Comparison of ENCODE assay signal across 8 cellular contexts in genomic region chr12:22625671-22626251, GRCh38. TPM values are rescaled to one million over a fixed set of nuclear protein-coding genes. Genes with fewer than 3 reads are reported as not detected.
DNase-seq lines count a peak whose midpoint lies in the region; ATAC-seq and TF ChIP-seq lines count a peak whose summit lies in the region.

No MANE protein-coding gene starts in this region.

- H3K27ac ChIP-seq in HCT116 (ENCODE audit: low read depth, low read length) (peak overlapping the region; percentile 88), dorsolateral prefrontal cortex (peak overlapping the region; percentile 88 to 100 (median 99)), right lobe of liver (peak overlapping the region; percentile 99 to 100 (median 99))

- H3K4me3 ChIP-seq in HCT116 (replicated peaks in 1 of 2; ENCODE audit: low read depth in 1 of 2, low read length in 2 of 2), result peak overlapping the region; percentile 70 to 86
- H3K4me3 ChIP-seq in dorsolateral prefrontal cortex, result peak overlapping the region; percentile 66 to 99 (median 91)
- H3K4me3 ChIP-seq in right lobe of liver, result peak overlapping the region; percentile 76 to 85 (median 81)

- 0 out of 2 replicates have a peak, but pooled peaks cover 5% of the 10 kb centered on the region for H4K20me1 ChIP-seq in HCT116 (ENCODE audit: insufficient read depth)

- RAD21 ChIA-PET in HCT116 (lab: Charles Lee; ENCODE audit: low non-redundant PET in 1 of 2, low total read pairs in 2 of 2, uncharacterized antibody in 2 of 2, unreplicated experiment in 2 of 2), result no interaction called here

- intact Hi-C loops in HCT116 (cut with micrococcal nuclease), result loop anchor here (1.0 kb wide), 1 partner anchor 81 kb away; the partner anchor contains the start of gene C2CD5
- intact Hi-C loops in dorsolateral prefrontal cortex (cut with DNase I), result loop anchor here (1.0 to 5.0 kb wide), 2 partner anchors 81 to 968 kb away; partner anchors contain the start of genes C2CD5 (in 2 of the 2) and LDHB (in 1 of the 2)
- intact Hi-C loops in right lobe of liver (cut with DNase I), result no loop called here

- no peaks in the 10 kb centered on the region for H3K36me3 ChIP-seq in HCT116 (ENCODE audit: control insufficient read depth in 1 of 2, insufficient read depth in 2 of 2, low read length in 2 of 2)
- H3K36me3 ChIP-seq in right lobe of liver, result no peaks in the 10 kb centered on the region

- TF ChIP-seq POLR2A in HCT116 (IDR thresholded peaks at IDR 0.05; ENCODE audit: borderline replicate concordance, extremely low read depth, insufficient read depth, insufficient read length) (no peak), right lobe of liver (IDR thresholded peaks at IDR 0.05) (no peak)

- H3K9me3 ChIP-seq in HCT116 (ENCODE audit: control insufficient read depth in 1 of 2, insufficient read depth in 1 of 2, low read depth in 1 of 2, low read length in 2 of 2) (no peaks in the 10 kb centered on the region), right lobe of liver (no peaks in the 10 kb centered on the region)

- peaks cover 59% of the 10 kb centered on the region for H3K79me2 ChIP-seq in HCT116 (ENCODE audit: insufficient read depth, low read length)

- DNase-seq in NCI-H2029 treated with DMSO at 0.1 percent for 48 hours (lab: John Stamatoyannopoulos, UW) (peak; percentile 23), NCI-H2029 (lab: John Stamatoyannopoulos, UW) (no peak), HCT116 (ENCODE audit: low read depth, low spot score) (peak; percentile 16), LoVo (ENCODE audit: low spot score) (peak; percentile 51), UCSD-AML1 (lab: John Stamatoyannopoulos, UW; ENCODE audit: unreplicated experiment) (peak; percentile 50), dorsolateral prefrontal cortex (peak in 4 of 10 donors; percentile 8 to 28 (median 18)), right lobe of liver (peak in 2 of 3 donors; percentile 44 to 61)
- DNase-seq in stimulated activated CD8-positive, alpha-beta memory T cell treated with anti-CD3 and anti-CD28 coated beads, Interleukin-15, amount 100 ng/mL, for 1 hour (ENCODE audit: low read depth), result peak; percentile 3

- no peak for TF ChIP-seq RAD21 in HCT116 (IDR thresholded peaks at IDR 0.05; ENCODE audit: low read depth)

- H3K9ac ChIP-seq in HCT116 (ENCODE audit: low read length), result peak overlapping the region; percentile 84

- no peaks in the 10 kb centered on the region for H3K9me2 ChIP-seq in HCT116 (ENCODE audit: insufficient read depth)

- ATAC-seq in HCT116 (peak; percentile 35), right lobe of liver (peak; percentile 27 to 49 (median 48))

- under 1% methylated on average over 17 of the region's 19 CpGs for WGBS in right lobe of liver (ENCODE audit: insufficient coverage, low coverage, low lambda C conversion rate, missing lambda C conversion rate)

- TF ChIP-seq CTCF in HCT116 (IDR thresholded peaks at IDR 0.05 in 2 of 3, conservative IDR thresholded peaks at IDR 0.05 in 1 of 3; ENCODE audit: borderline replicate concordance in 1 of 3, insufficient read depth in 1 of 3, low read depth in 2 of 3, low read length in 2 of 3) (no peak), dorsolateral prefrontal cortex (IDR thresholded peaks at IDR 0.05 in 54 of 56, conservative IDR thresholded peaks at IDR 0.05 in 2 of 56; ENCODE audit: low read depth in 1 of 56, partially characterized antibody in 56 of 56) (no peak), right lobe of liver (IDR thresholded peaks at IDR 0.05) (no peak)

- H2AFZ ChIP-seq in HCT116 (ENCODE audit: low read depth, low read length, poor library complexity, severe bottlenecking), result no peak overlapping the region

- no peaks in the 10 kb centered on the region for H3K27me3 ChIP-seq in HCT116 (ENCODE audit: insufficient read depth, low read length)
- H3K27me3 ChIP-seq in dorsolateral prefrontal cortex, result no peaks in the 10 kb centered on the region
- H3K27me3 ChIP-seq in right lobe of liver, result no peaks in the 10 kb centered on the region

- CTCF ChIA-PET in HCT116 (lab: Charles Lee), result interaction anchor here (1.5 kb wide), 1 partner anchor 96 kb away, joined by 4 read pairs; no protein-coding TSS in a partner anchor

- BruUV-seq in HCT116 (replicated peaks; lab: Mats Ljungman, UMichigan), result no TSS peak

- peak overlapping the region; percentile 81 for H3K4me2 ChIP-seq in HCT116 (ENCODE audit: low read length)

- POLR2A ChIA-PET in HCT116 (lab: Charles Lee), result interaction anchor here (0.9 to 1.4 kb wide), 4 partner anchors 14 to 43 kb away, joined by 3 read pairs; no protein-coding TSS in a partner anchor

- peaks cover 9 to 20% of the 10 kb centered on the region in 2 experiments; a peak in 3 of 4 replicates for H3K4me1 ChIP-seq in HCT116 (ENCODE audit: control insufficient read depth in 1 of 2, insufficient read depth in 2 of 2, low read length in 2 of 2)
- peaks cover 0 to 22% (median 9%) of the 10 kb centered on the region in 4 donors for H3K4me1 ChIP-seq in right lobe of liver

TF ChIP-seq in HCT116, 20 proteins besides CTCF, POLR2A, EP300 and RAD21:
- TF ChIP-seq POLR2AphosphoS5 (IDR thresholded peaks at IDR 0.05; ENCODE audit: low read depth, low read length) (no peak), TCF7L2 (IDR thresholded peaks at IDR 0.05; ENCODE audit: borderline replicate concordance, extremely low read depth, insufficient read depth, insufficient read length) (peak; percentile 79), CEBPB (IDR thresholded peaks at IDR 0.05; ENCODE audit: low read depth) (no peak), ELF1 (IDR thresholded peaks at IDR 0.05; ENCODE audit: borderline replicate concordance, low read depth) (no peak), SP1 (IDR thresholded peaks at IDR 0.05; ENCODE audit: low read depth) (0 out of 2 replicates have a peak, but pooled peaks have one; percentile 15)
TF ChIP-seq in HCT116: peak in this region for 2.

RNA-seq across cellular contexts. Expression of gene ETNK1, which starts 0.8 kb away (rescaled TPM):
- 83.6 TPM for total RNA-seq in HCT116 (2021; ENCODE audit: unreplicated experiment)
- 21.3 and 28.6 TPM in 2 replicates for polyA plus RNA-seq in HCT116 (2012)
- total RNA-seq in dorsolateral prefrontal cortex, result 100 to 1,000 TPM in 81 of 120 experiments, 10 to 100 TPM in 39; 57.3 to 161 (median 106) TPM
- 10 to 100 TPM; 24.1 to 65.3 (median 34.8) TPM for total RNA-seq in right lobe of liver

Comparison
In these comparisons a context has a peak if more than half of its experiments do, and no peak if none do; other contexts are left out.
1. intact Hi-C loops: an anchor here in HCT116 (1.0 kb wide) and dorsolateral prefrontal cortex (1.0 to 5.0 kb wide); none called in right lobe of liver.